ENCODE assay signal across 8 cellular contexts in genomic region chr6:37624606-37625574, GRCh38.
DNase-seq lines count a peak whose midpoint lies in the region; ATAC-seq and TF ChIP-seq lines count a peak whose summit lies in the region.

No MANE protein-coding gene starts in this region.

- H2AFZ ChIP-seq in mammary epithelial cell (ENCODE audit: low read depth, low read length): peak overlapping the region; percentile 71

- in situ Hi-C loops in mammary epithelial cell (cut with MboI; ENCODE audit: low sequenced_read_pairs in 2 of 2): no loop called here

- intact Hi-C loops in mammary epithelial cell (cut with micrococcal nuclease): loop anchor here (5.0 kb wide), 1 partner anchor 32 kb away; no protein-coding TSS in a partner anchor

- H3K9me3 Mint-ChIP-seq in memory B cell: no peaks in the 10 kb centered on the region

- no peaks in the 10 kb centered on the region for H3K79me2 ChIP-seq in mammary epithelial cell (ENCODE audit: insufficient read depth, low read length)

- H3K9me3 ChIP-seq in mammary epithelial cell (replicated peaks; ENCODE audit: insufficient read depth, low read length): no peaks in the 10 kb centered on the region

- H3K4me3 Mint-ChIP-seq in memory B cell: no peak overlapping the region

- no peak overlapping the region for H3K27ac Mint-ChIP-seq in memory B cell

- no peaks in the 10 kb centered on the region for H3K36me3 ChIP-seq in mammary epithelial cell (ENCODE audit: insufficient read depth, low read length)

- H3K27ac ChIP-seq in mammary epithelial cell (ENCODE audit: insufficient read depth, low read depth, low read length): no peak overlapping the region

- TF ChIP-seq CTCF in mammary epithelial cell (conservative IDR thresholded peaks at IDR 0.05 in 1 of 2, IDR thresholded peaks at IDR 0.05 in 1 of 2; ENCODE audit: extremely low read depth in 1 of 2, insufficient read depth in 1 of 2, low read depth in 1 of 2, low read length in 2 of 2): no peak

- CTCF ChIA-PET in mammary epithelial cell (lab: Charles Lee; ENCODE audit: low non-redundant PET): no interaction called here

- dilution Hi-C loops in mammary epithelial cell (cut with HindIII; ENCODE audit: low sequenced_read_pairs): no loop called here

- BruUV-seq in mammary epithelial cell (replicated peaks; lab: Mats Ljungman, UMichigan): no TSS peak

- no peak overlapping the region for H3K9ac ChIP-seq in mammary epithelial cell (ENCODE audit: insufficient read depth, low read length)

- DNase-seq in EL (peak; percentile 31), NCI-H345 (lab: John Stamatoyannopoulos, UW) (peak; percentile 67), mammary epithelial cell (peak; percentile 67), memory B cell (ENCODE audit: low spot score in 2 of 2) (peak; percentile 22 to 41), globus pallidus (ENCODE audit: low spot score) (no peak)

- ATAC-seq in memory B cell (ENCODE audit: low read depth) (peak; percentile 68), HG02981 (IDR thresholded peaks at IDR 0.05; ENCODE audit: unreplicated experiment) (no peak), HG03159 (IDR thresholded peaks at IDR 0.05; ENCODE audit: unreplicated experiment) (no peak), GM18520 (IDR thresholded peaks at IDR 0.05; ENCODE audit: unreplicated experiment) (no peak)

- H3K36me3 Mint-ChIP-seq in memory B cell: no peaks in the 10 kb centered on the region

- no peaks in the 10 kb centered on the region for H4K20me1 ChIP-seq in mammary epithelial cell (ENCODE audit: insufficient read depth, low read length)

- peaks cover 3% of the 10 kb centered on the region for H3K27me3 Mint-ChIP-seq in memory B cell

- peaks cover 30% of the 10 kb centered on the region for H3K4me1 Mint-ChIP-seq in memory B cell

- 23% methylated on average over 28 of the region's 36 CpGs for WGBS in mammary epithelial cell (ENCODE audit: low coverage, missing lambda C conversion rate)

- H3K27me3 ChIP-seq in mammary epithelial cell (ENCODE audit: insufficient read depth, low read length): no peaks in the 10 kb centered on the region

- H3K4me1 ChIP-seq in mammary epithelial cell (ENCODE audit: insufficient read depth, low read length): peaks cover 32% of the 10 kb centered on the region

- H3K4me3 ChIP-seq in mammary epithelial cell (replicated peaks in 1 of 3; ENCODE audit: insufficient read depth in 1 of 3, low read depth in 2 of 3, low read length in 3 of 3): no peak overlapping the region

- peak overlapping the region; percentile 79 for H3K4me2 ChIP-seq in mammary epithelial cell (ENCODE audit: insufficient read depth, low read depth, low read length)
